In the genomic region with DNA sequence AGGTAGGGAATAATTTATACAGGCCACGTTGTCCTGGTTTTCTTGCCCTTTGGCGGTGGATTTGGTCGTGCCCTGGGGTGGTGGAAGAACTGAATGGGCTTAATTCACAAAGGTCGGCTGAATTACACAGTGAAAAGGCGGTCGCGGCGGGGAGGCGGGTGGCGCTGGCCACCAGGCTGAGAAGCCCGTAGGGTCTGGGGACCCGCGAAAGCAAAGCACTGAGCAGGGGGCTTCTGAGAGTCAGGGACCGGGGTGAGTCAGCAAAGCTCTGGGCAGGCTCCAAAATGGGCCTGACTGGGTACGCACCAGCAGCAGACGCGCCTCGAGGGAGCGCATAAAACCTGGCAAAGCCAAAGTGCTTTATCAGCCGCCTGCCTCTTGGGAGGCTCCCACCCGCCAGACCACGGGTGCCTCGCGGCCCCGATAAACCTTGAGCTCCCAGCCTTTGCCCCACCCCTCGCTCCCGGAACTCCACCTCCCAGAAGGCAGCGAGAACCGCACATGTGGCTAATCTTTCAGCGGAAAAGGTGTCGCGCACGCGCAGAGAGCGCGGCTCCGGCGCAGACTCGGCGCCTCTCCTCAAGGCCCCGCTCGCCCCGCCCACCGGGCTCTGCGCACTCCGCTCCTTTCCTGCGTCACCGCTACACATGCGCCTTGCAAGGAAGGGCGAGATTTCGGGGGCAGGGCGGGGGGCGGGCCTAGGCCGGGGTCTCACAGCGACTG, we compare ENCODE assay signal across 1 cellular context.
TF ChIP-seq lines count a peak whose summit lies in the region.

No MANE protein-coding gene starts in this region.

TF ChIP-seq in IMR-90, 13 proteins besides CTCF, POLR2A, EP300 and RAD21:
- TF ChIP-seq RCOR1 (IDR thresholded peaks at IDR 0.05; ENCODE audit: insufficient replicate concordance, low read length): no peak
- peak; percentile 43; the same call in 1 of the 2 replicates for TF ChIP-seq NFE2L2 (IDR thresholded peaks at IDR 0.05; ENCODE audit: low read depth, low read length)
- peak; percentile 71; the same call in 1 of the 2 replicates for TF ChIP-seq BHLHE40 (IDR thresholded peaks at IDR 0.05; ENCODE audit: low read depth, low read length)
- peak; percentile 9; the same call in 1 of the 2 replicates for TF ChIP-seq FOS (IDR thresholded peaks at IDR 0.05; ENCODE audit: low read depth, low read length)
- TF ChIP-seq CHD1 (IDR thresholded peaks at IDR 0.05; ENCODE audit: low read depth, low read length): no peak
- TF ChIP-seq MAZ (IDR thresholded peaks at IDR 0.05; ENCODE audit: borderline replicate concordance, low read depth, low read length): peak; percentile 86; the same call in 1 of the 2 replicates
- TF ChIP-seq RFX5 (IDR thresholded peaks at IDR 0.05; ENCODE audit: low read depth, low read length): no peak
- TF ChIP-seq CEBPB (IDR thresholded peaks at IDR 0.05; ENCODE audit: low read depth, low read length): no peak
- TF ChIP-seq MXI1 (IDR thresholded peaks at IDR 0.05; ENCODE audit: borderline replicate concordance, low read depth, low read length): peak; percentile 73
- no peak for TF ChIP-seq SMC3 (IDR thresholded peaks at IDR 0.05; ENCODE audit: low read depth, low read length)
- TF ChIP-seq MAFK (IDR thresholded peaks at IDR 0.05; ENCODE audit: low read depth, low read length): peak; percentile 10; the same call in 1 of the 2 replicates
- TF ChIP-seq, protein P1, sequence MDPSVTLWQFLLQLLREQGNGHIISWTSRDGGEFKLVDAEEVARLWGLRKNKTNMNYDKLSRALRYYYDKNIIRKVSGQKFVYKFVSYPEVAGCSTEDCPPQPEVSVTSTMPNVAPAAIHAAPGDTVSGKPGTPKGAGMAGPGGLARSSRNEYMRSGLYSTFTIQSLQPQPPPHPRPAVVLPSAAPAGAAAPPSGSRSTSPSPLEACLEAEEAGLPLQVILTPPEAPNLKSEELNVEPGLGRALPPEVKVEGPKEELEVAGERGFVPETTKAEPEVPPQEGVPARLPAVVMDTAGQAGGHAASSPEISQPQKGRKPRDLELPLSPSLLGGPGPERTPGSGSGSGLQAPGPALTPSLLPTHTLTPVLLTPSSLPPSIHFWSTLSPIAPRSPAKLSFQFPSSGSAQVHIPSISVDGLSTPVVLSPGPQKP (IDR thresholded peaks at IDR 0.05; ENCODE audit: borderline replicate concordance, low read depth, low read length): no peak
- TF ChIP-seq USF2 (IDR thresholded peaks at IDR 0.05; ENCODE audit: low read depth, low read length): peak; percentile 67
TF ChIP-seq in IMR-90: peak in this region for 7.
